In genomic region chr3:129277829-129278271, GRCh38 we compare ENCODE assay signal across 7 cellular contexts. TPM values are rescaled to one million over a fixed set of nuclear protein-coding genes. Genes with fewer than 3 reads are reported as not detected.
DNase-seq lines count a peak whose midpoint lies in the region; ATAC-seq, FAIRE-seq and TF ChIP-seq lines count a peak whose summit lies in the region.

No MANE protein-coding gene starts in this region.

- H3K9me3 Mint-ChIP-seq in neural crest cell: no peaks in the 10 kb centered on the region

- TF ChIP-seq EP300 in H1 (IDR thresholded peaks at IDR 0.05; ENCODE audit: borderline replicate concordance in 1 of 2, low read depth in 2 of 2, low read length in 2 of 2): no peak

- peaks cover 0 to 7% of the 10 kb centered on the region in 2 experiments; a peak in 2 of 4 replicates for H3K79me2 ChIP-seq in H1 (ENCODE audit: control insufficient read depth in 1 of 2, insufficient read depth in 2 of 2, low read length in 2 of 2)

- H3K27me3 Mint-ChIP-seq in neural crest cell (ENCODE audit: low read depth): no peaks in the 10 kb centered on the region

- peak overlapping the region; percentile 87 to 99 for H3K4me2 ChIP-seq in H1 (ENCODE audit: insufficient read depth in 1 of 2, low read depth in 2 of 2, low read length in 2 of 2)

- no peak overlapping the region; the same call in 1 of the 2 replicates for H2BK12ac ChIP-seq in H1 (ENCODE audit: low read depth, low read length)

- H3K4me1 Mint-ChIP-seq in neural crest cell: peaks cover 25% of the 10 kb centered on the region

- peak overlapping the region; percentile 49 for H4K5ac ChIP-seq in H1 (ENCODE audit: insufficient read length, low read depth, low read length)

- peak overlapping the region; percentile 92 to 96 (median 94) for H3K4me3 ChIP-seq in H1 (ENCODE audit: extremely low read depth in 1 of 4, insufficient read depth in 2 of 4, low read depth in 3 of 4, low read length in 4 of 4)

- H3K9me3 ChIP-seq in H1 (ENCODE audit: insufficient read depth in 2 of 2, low read depth in 1 of 2, low read length in 1 of 2): no peaks in the 10 kb centered on the region

- CTCF ChIA-PET in H1 (lab: Charles Lee; ENCODE audit: partially characterized antibody): interaction anchor here (0.8 to 3.0 kb wide), 5 partner anchors 12 to 51 kb away, joined by 3 to 13 read pairs (median 3); partner anchors contain the start of gene COPG1

- no peaks in the 10 kb centered on the region for H3K27me3 ChIP-seq in H1 (replicated peaks in 1 of 4; ENCODE audit: control insufficient read depth in 3 of 4, extremely low read depth in 1 of 4, insufficient read depth in 3 of 4, low read length in 3 of 4)

- H3K4ac ChIP-seq in H1 (replicated peaks; ENCODE audit: insufficient read length, low read depth, low read length): no peak overlapping the region

- 0 out of 2 replicates have a peak overlapping the region, but pooled peaks have one; percentile 63 for H2BK15ac ChIP-seq in H1 (ENCODE audit: low read length)

- 71% methylated on average over 11 of the region's 11 CpGs; no CpG with 5 or more reads in 1 of the 2 experiments for WGBS in H1 (ENCODE audit: extremely low coverage in 1 of 2, insufficient coverage in 1 of 2, insufficient read length in 1 of 2, insufficient replicate concordance in 2 of 2, low coverage in 1 of 2, low lambda C conversion rate in 2 of 2, missing lambda C conversion rate in 1 of 2), 2 experiments

- H3K79me1 ChIP-seq in H1 (ENCODE audit: low read depth, low read length): no peaks in the 10 kb centered on the region

- H4K8ac ChIP-seq in H1 (ENCODE audit: extremely low read depth, insufficient read depth, low read length): peak overlapping the region; percentile 92; the same call in 1 of the 2 replicates

- H3K36me3 ChIP-seq in H1 (ENCODE audit: control insufficient read depth in 2 of 4, insufficient read depth in 4 of 4, low read length in 3 of 4): peaks cover 7 to 42% (median 29%) of the 10 kb centered on the region in 4 experiments; a peak in 7 of 8 replicates

- H2BK5ac ChIP-seq in H1 (ENCODE audit: low read depth, low read length): peak overlapping the region; percentile 92

- H3K4me3 Mint-ChIP-seq in neural crest cell: peak overlapping the region; percentile 96

- TF ChIP-seq CTCF in H1 (IDR thresholded peaks at IDR 0.05; ENCODE audit: control extremely low read depth in 1 of 3, insufficient read depth in 1 of 3, low read depth in 1 of 3, low read length in 3 of 3): no peak
- no peak for TF ChIP-seq CTCF in neural crest cell (conservative IDR thresholded peaks at IDR 0.05)

- no peaks in the 10 kb centered on the region for H4K20me1 ChIP-seq in H1 (replicated peaks in 1 of 2; ENCODE audit: control insufficient read depth in 1 of 2, insufficient read depth in 2 of 2, low read length in 2 of 2)

- POLR2A ChIA-PET in H1 (lab: Charles Lee; ENCODE audit: partially characterized antibody): interaction anchor here (0.8 to 5.4 kb wide), 13 partner anchors 11 to 210 kb away, joined by 3 to 92 read pairs (median 4); partner anchors contain the start of gene RAB43

- peak overlapping the region; percentile 50 for H2BK120ac ChIP-seq in H1 (replicated peaks; ENCODE audit: low read depth, low read length)

- peak overlapping the region; percentile 63 for H4K91ac ChIP-seq in H1 (replicated peaks; ENCODE audit: insufficient read length, low read length)

- H2AFZ ChIP-seq in H1 (ENCODE audit: low read length): peak overlapping the region; percentile 77; the same call in 1 of the 2 replicates

- peaks cover 7% of the 10 kb centered on the region; the same call in 1 of the 2 replicates for H3K23me2 ChIP-seq in H1 (ENCODE audit: low read depth, low read length)

- H3K4me1 ChIP-seq in H1 (replicated peaks in 1 of 4; ENCODE audit: control insufficient read depth in 3 of 4, insufficient read depth in 4 of 4, low read length in 3 of 4): peaks cover 0 to 13% (median 6%) of the 10 kb centered on the region in 4 experiments; a peak in 6 of 7 replicates

- H3K27ac Mint-ChIP-seq in neural crest cell (ENCODE audit: unreplicated experiment): peak overlapping the region; percentile 100

- FAIRE-seq in GM12892 (lab: Jason Lieb, UNC): peak; percentile 40
- FAIRE-seq in H1 (lab: Jason Lieb, UNC): no peak

- peak overlapping the region; percentile 51 for H3K56ac ChIP-seq in H1 (replicated peaks; ENCODE audit: insufficient read length, low read depth, low read length)

- H2AK5ac ChIP-seq in H1 (ENCODE audit: low read depth, low read length): peak overlapping the region; percentile 60; the same call in 1 of the 2 replicates

- peak overlapping the region; percentile 75; the same call in 1 of the 2 replicates for H3K18ac ChIP-seq in H1 (ENCODE audit: extremely low read depth, low read length)

- H3K36me3 Mint-ChIP-seq in neural crest cell (ENCODE audit: low read depth): peaks cover 7% of the 10 kb centered on the region

- ATAC-seq in left lobe of liver: no peak

- TF ChIP-seq RAD21 in H1 (IDR thresholded peaks at IDR 0.05 in 1 of 2, conservative IDR thresholded peaks at IDR 0.05 in 1 of 2; ENCODE audit: low read depth in 2 of 2, low read length in 2 of 2): no peak

- TF ChIP-seq POLR2A in GM12892 (IDR thresholded peaks at IDR 0.05; ENCODE audit: low read depth, low read length): no peak
- TF ChIP-seq POLR2A in H1 (IDR thresholded peaks at IDR 0.05; ENCODE audit: control extremely low read depth in 1 of 2, low read depth in 2 of 2, low read length in 2 of 2): no peak

- H2BK20ac ChIP-seq in H1 (ENCODE audit: low read length): no peak overlapping the region

- H3K23ac ChIP-seq in H1 (ENCODE audit: insufficient read length): no peak overlapping the region

- peak overlapping the region in 3 of 4 experiments; percentile 70 to 85 (median 77); a peak in 5 of 7 replicates for H3K9ac ChIP-seq in H1 (replicated peaks in 1 of 4; ENCODE audit: extremely low read depth in 1 of 4, low read depth in 3 of 4, low read length in 3 of 4)

- no peak overlapping the region for H3K14ac ChIP-seq in H1 (ENCODE audit: insufficient read length)

- H3K27ac ChIP-seq in H1 (ENCODE audit: low read depth, low read length): peak overlapping the region; percentile 89

- DNase-seq in GM12892 (ENCODE audit: insufficient read length): no peak
- peak; percentile 55 for DNase-seq in OCI-M1 (lab: John Stamatoyannopoulos, UW)
- peak in 1 of 2 experiments; percentile 56 for DNase-seq in H1 (ENCODE audit: low read depth in 1 of 2, low spot score in 2 of 2)
- DNase-seq in neural crest cell (ENCODE audit: low read depth, low spot score): peak; percentile 5
- no peak for DNase-seq in occipital lobe (lab: John Stamatoyannopoulos, UW)
- no peak for DNase-seq in left lobe of liver (ENCODE audit: low spot score)
- DNase-seq in anterior cingulate cortex (lab: John Stamatoyannopoulos, UW): no peak

TF ChIP-seq in H1, 55 proteins besides CTCF, POLR2A, EP300 and RAD21:
- TF ChIP-seq GTF2F1 (IDR thresholded peaks at IDR 0.05; ENCODE audit: borderline replicate concordance, low read depth, low read length) (no peak), SIN3A (conservative IDR thresholded peaks at IDR 0.05 in 1 of 2, IDR thresholded peaks at IDR 0.05 in 1 of 2; ENCODE audit: low read depth in 1 of 2, low read length in 2 of 2) (no peak), POLR2AphosphoS5 (IDR thresholded peaks at IDR 0.05; ENCODE audit: low read depth, low read length) (peak; percentile 16; the same call in 1 of the 2 replicates)

RNA-seq across cellular contexts. Expression of gene HMCES, which starts 0.8 kb away (rescaled TPM):
- 22.5 TPM for polyA plus RNA-seq in GM12892 (2012; ENCODE audit: missing spikeins)
- total RNA-seq in H1 (2021; fragmentation: NEBNext Ultra II Directional; extraction: Animal tissue kit (Norgen Biotek cat#: 25700)): 46.7 and 49.5 TPM in 2 replicates
- polyA plus RNA-seq in H1 (2011; rRNA removed): 27.6 and 30.4 TPM in 2 replicates
- polyA plus RNA-seq in H1 (2011; cell fraction: cytosol; rRNA removed): 26.4 TPM
- polyA plus RNA-seq in H1 (2011; cell fraction: nucleus; rRNA removed): 17.6 TPM
- 35.2 to 56.7 TPM (median 52.2 TPM) in 4 replicates for polyA plus RNA-seq in H1 (2012, experiment 1 of 2)
- 32.7 TPM for polyA plus RNA-seq in H1 (2012, experiment 2 of 2)
- polyA plus RNA-seq in H1 (2013, experiment 1 of 2): 22.5 TPM
- 22.2 TPM for polyA plus RNA-seq in H1 (2013, experiment 2 of 2)
- 22.2 and 26.2 TPM in 2 replicates for polyA minus RNA-seq in H1 (2011; rRNA and poly(A)+ RNA removed)
- 17.0 TPM for polyA minus RNA-seq in H1 (2011; cell fraction: cytosol; rRNA and poly(A)+ RNA removed)
- polyA minus RNA-seq in H1 (2011; cell fraction: nucleus; rRNA and poly(A)+ RNA removed): 9.9 TPM
- 61.2 and 62.9 TPM in 2 replicates for total RNA-seq in neural crest cell
- total RNA-seq in occipital lobe: 17.0 TPM
- 19.1 TPM for total RNA-seq in left lobe of liver

RNA-seq across cellular contexts. Expression of gene COPG1, which starts 28.4 kb away (rescaled TPM):
- 77.0 TPM for polyA plus RNA-seq in GM12892 (2012; ENCODE audit: missing spikeins)
- total RNA-seq in H1 (2021; fragmentation: NEBNext Ultra II Directional; extraction: Animal tissue kit (Norgen Biotek cat#: 25700)): 104 and 106 TPM in 2 replicates
- 50.7 and 52.7 TPM in 2 replicates for polyA plus RNA-seq in H1 (2011; rRNA removed)
- 54.2 TPM for polyA plus RNA-seq in H1 (2011; cell fraction: cytosol; rRNA removed)
- 90.8 TPM for polyA plus RNA-seq in H1 (2011; cell fraction: nucleus; rRNA removed)
- 92.1 to 112 TPM (median 110 TPM) in 4 replicates for polyA plus RNA-seq in H1 (2012, experiment 1 of 2)
- polyA plus RNA-seq in H1 (2012, experiment 2 of 2): 39.2 TPM
- 43.9 TPM for polyA plus RNA-seq in H1 (2013, experiment 1 of 2)
- polyA plus RNA-seq in H1 (2013, experiment 2 of 2): 38.8 TPM
- 146 and 148 TPM in 2 replicates for polyA minus RNA-seq in H1 (2011; rRNA and poly(A)+ RNA removed)
- polyA minus RNA-seq in H1 (2011; cell fraction: cytosol; rRNA and poly(A)+ RNA removed): 62.9 TPM
- 68.0 TPM for polyA minus RNA-seq in H1 (2011; cell fraction: nucleus; rRNA and poly(A)+ RNA removed)
- total RNA-seq in neural crest cell: 116 and 122 TPM in 2 replicates
- total RNA-seq in occipital lobe: 117 TPM
- total RNA-seq in left lobe of liver: 114 TPM

Comparison
In these comparisons a context has a peak if more than half of its experiments do, and no peak if none do; other contexts are left out.
1. DNase-seq: peak in OCI-M1 (single experiment) and neural crest cell (single experiment); none in GM12892 (single experiment), occipital lobe (single experiment), left lobe of liver (single experiment) and anterior cingulate cortex (0 of 58).